Comparison of ENCODE assay signal across 9 cellular contexts in the genomic region with DNA sequence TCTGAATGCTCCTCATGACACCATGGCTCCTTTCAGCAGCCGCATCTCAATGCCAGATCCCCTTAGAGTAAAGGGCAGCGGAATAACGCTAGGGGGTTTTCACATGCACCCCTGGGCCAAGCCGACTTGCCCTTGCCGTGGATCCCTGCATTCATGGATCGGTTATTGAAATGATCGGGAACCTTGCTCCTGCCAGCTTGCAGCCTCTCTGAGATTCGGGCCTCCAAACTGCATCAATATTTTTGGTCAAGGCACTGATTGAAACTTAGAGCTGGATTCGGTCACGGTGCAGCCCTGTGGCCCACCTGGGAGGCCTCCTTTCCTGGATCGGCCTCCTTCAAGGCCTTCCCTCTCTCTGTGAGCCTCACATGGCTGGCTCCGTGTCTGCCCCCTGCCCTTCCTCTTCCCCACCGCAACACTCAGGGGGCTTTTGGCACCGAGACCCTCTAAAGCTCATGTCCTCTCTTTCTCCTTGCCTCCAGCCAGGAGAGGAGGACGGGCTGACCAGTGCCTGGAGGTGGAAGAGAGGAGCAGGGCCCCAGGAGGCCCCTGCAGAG. TPM values are rescaled to one million over a fixed set of nuclear protein-coding genes. Genes with fewer than 3 reads are reported as not detected.
DNase-seq lines count a peak whose midpoint lies in the region; ATAC-seq and TF ChIP-seq lines count a peak whose summit lies in the region.
"Had no signal": no experiment of that assay in that cellular context is flagged by ENCODE, and none has a peak within 500 bp of the region (broad histone marks: within the 10 kb centered on the region; RNA-seq: fewer than 3 reads in every experiment).

No MANE protein-coding gene starts in this region.

- H3K4me3 ChIP-seq in mesodermal cell (ENCODE audit: extremely low read depth, insufficient read depth, low read length, poor library complexity, severe bottlenecking) = no peak overlapping the region
- H3K4me3 ChIP-seq in tibial nerve = peak overlapping the region; percentile 3 to 49 (median 28)

- peak overlapping the region; percentile 98 for H3K4me3 Mint-ChIP-seq in activated naive CD4-positive, alpha-beta T cell treated with anti-CD3 and anti-CD28 coated beads for 36 hours
- no peak overlapping the region for H3K4me3 Mint-ChIP-seq in glutamatergic neuron (ENCODE audit: unreplicated experiment)

- intact Hi-C loops in activated naive CD4-positive, alpha-beta T cell treated with anti-CD3 and anti-CD28 coated beads for 36 hours (cut with micrococcal nuclease) = loop anchor here (1.0 to 10.0 kb wide), 7 partner anchors 8 to 1132 kb away; partner anchors contain the start of genes C12orf57, CD27, CD4 and GAPDH

- WGBS in mesodermal cell (ENCODE audit: insufficient coverage in 2 of 2), 2 experiments = 93 to 97% methylated on average over 11 to 13 of the region's 15 CpGs
- 73 to 75% methylated on average over 15 of the region's 15 CpGs for WGBS in tibial nerve, 2 donors

- H3K9me3 ChIP-seq in mesodermal cell (ENCODE audit: control insufficient read depth, low read length) (no peaks in the 10 kb centered on the region), tibial nerve (no peaks in the 10 kb centered on the region)

- no peaks in the 10 kb centered on the region for H3K9me3 Mint-ChIP-seq in activated naive CD4-positive, alpha-beta T cell treated with anti-CD3 and anti-CD28 coated beads for 36 hours
- H3K9me3 Mint-ChIP-seq in activated naive CD4-positive, alpha-beta T cell treated with anti-CD3 and anti-CD28 coated beads, Interleukin-2, amount 50 U/mL, for 72 hours = no peaks in the 10 kb centered on the region
- peaks cover 2% of the 10 kb centered on the region for H3K9me3 Mint-ChIP-seq in glutamatergic neuron (ENCODE audit: unreplicated experiment)

- H3K36me3 ChIP-seq in mesodermal cell (ENCODE audit: control insufficient read depth, insufficient read depth, low read length) (no peaks in the 10 kb centered on the region), tibial nerve (no peaks in the 10 kb centered on the region)

- H3K27ac ChIP-seq in mesodermal cell (ENCODE audit: low read depth, low read length, severe bottlenecking) (peak overlapping the region; percentile 53), tibial nerve (peak overlapping the region in 3 of 4 donors; percentile 53 to 80 (median 74))

- TF ChIP-seq EP300 in tibial nerve (IDR thresholded peaks at IDR 0.05) = no peak

- ATAC-seq in activated naive CD4-positive, alpha-beta T cell treated with anti-CD3 and anti-CD28 coated beads, Interleukin-2, amount 50 U/mL, for 72 hours = no peak

- H3K27me3 ChIP-seq in tibial nerve = no peaks in the 10 kb centered on the region

- DNase-seq in activated naive CD4-positive, alpha-beta T cell treated with anti-CD3 and anti-CD28 coated beads for 36 hours = peak; percentile 39
- no peak for DNase-seq in activated naive CD4-positive, alpha-beta T cell (lab: John Stamatoyannopoulos, UW)
- no peak for DNase-seq in activated naive CD4-positive, alpha-beta T cell treated with anti-CD3 and anti-CD28 coated beads, Interleukin-2, amount 50 U/mL, for 72 hours (ENCODE audit: low spot score in 2 of 2)
- DNase-seq in tibial nerve (ENCODE audit: low spot score in 2 of 2) (no peak), amygdala (lab: John Stamatoyannopoulos, UW) (no peak), glutamatergic neuron (no peak)
- no peak for DNase-seq in stimulated activated CD4-positive, alpha-beta T cell treated with anti-CD3 and anti-CD28 coated beads, Interleukin-4, amount 100 ng/mL, for 24 hours
- DNase-seq: NCI-H187 had no signal

- no peaks in the 10 kb centered on the region for H3K27me3 Mint-ChIP-seq in activated naive CD4-positive, alpha-beta T cell treated with anti-CD3 and anti-CD28 coated beads for 36 hours (ENCODE audit: low read depth)
- peaks cover 9% of the 10 kb centered on the region for H3K27me3 Mint-ChIP-seq in glutamatergic neuron (ENCODE audit: unreplicated experiment)

- peak overlapping the region; percentile 93 for H3K27ac Mint-ChIP-seq in activated naive CD4-positive, alpha-beta T cell treated with anti-CD3 and anti-CD28 coated beads for 36 hours
- H3K27ac Mint-ChIP-seq in activated naive CD4-positive, alpha-beta T cell treated with anti-CD3 and anti-CD28 coated beads, Interleukin-2, amount 50 U/mL, for 72 hours = peak overlapping the region; percentile 97 to 99
- no peak overlapping the region for H3K27ac Mint-ChIP-seq in glutamatergic neuron (ENCODE audit: unreplicated experiment)

- H3K4me1 ChIP-seq in mesodermal cell (ENCODE audit: control insufficient read depth, insufficient read depth, low read length, poor library complexity, severe bottlenecking) (peaks cover 36% of the 10 kb centered on the region), tibial nerve (peaks cover 0 to 46% (median 16%) of the 10 kb centered on the region in 4 donors)

- no peak for TF ChIP-seq CTCF in tibial nerve (IDR thresholded peaks at IDR 0.05)
- no peak for TF ChIP-seq CTCF in glutamatergic neuron (IDR thresholded peaks at IDR 0.05; ENCODE audit: partially characterized antibody, unreplicated experiment)

- H3K4me1 Mint-ChIP-seq in activated naive CD4-positive, alpha-beta T cell treated with anti-CD3 and anti-CD28 coated beads for 36 hours (ENCODE audit: low read depth) = peaks cover 69% of the 10 kb centered on the region
- H3K4me1 Mint-ChIP-seq in glutamatergic neuron (ENCODE audit: low read depth, unreplicated experiment) = no peaks in the 10 kb centered on the region

- CTCF ChIA-PET in activated naive CD4-positive, alpha-beta T cell treated with anti-CD3 and anti-CD28 coated beads for 36 hours (lab: Charles Lee) = interaction anchor here (0.6 to 11.8 kb wide), 4 partner anchors 8 to 155 kb away, joined by 3 to 397 read pairs (median 4); no protein-coding TSS in a partner anchor

- H3K36me3 Mint-ChIP-seq in activated naive CD4-positive, alpha-beta T cell treated with anti-CD3 and anti-CD28 coated beads for 36 hours (ENCODE audit: low read depth) = peaks cover 66% of the 10 kb centered on the region
- H3K36me3 Mint-ChIP-seq in activated naive CD4-positive, alpha-beta T cell treated with anti-CD3 and anti-CD28 coated beads, Interleukin-2, amount 50 U/mL, for 72 hours = peaks cover 69% of the 10 kb centered on the region in 2 donors
- H3K36me3 Mint-ChIP-seq in glutamatergic neuron (ENCODE audit: unreplicated experiment) = no peaks in the 10 kb centered on the region

- TF ChIP-seq POLR2A in tibial nerve (IDR thresholded peaks at IDR 0.05) = no peak

RNA-seq across cellular contexts. Expression of gene PTPN6, which starts 1.8 kb away (rescaled TPM):
- total RNA-seq in activated naive CD4-positive, alpha-beta T cell treated with anti-CD3 and anti-CD28 coated beads for 36 hours = 100 to 1,000 TPM; 334 to 348 TPM
- 100 to 1,000 TPM; 320 to 609 TPM for total RNA-seq in activated naive CD4-positive, alpha-beta T cell treated with anti-CD3 and anti-CD28 coated beads, Interleukin-2, amount 50 U/mL, for 72 hours
- 10.3 TPM for polyA plus RNA-seq in mesodermal cell (2013, experiment 1 of 2)
- polyA plus RNA-seq in mesodermal cell (2013, experiment 2 of 2) = 6.5 TPM
- total RNA-seq in tibial nerve (10 to 100 TPM; 11.9 to 31.5 (median 20.8) TPM), glutamatergic neuron (ENCODE audit: unreplicated experiment) (3.8 TPM)

RNA-seq across cellular contexts. Expression of gene C12orf57, which starts 9.1 kb away (rescaled TPM):
- 100 to 1,000 TPM; 242 to 245 TPM for total RNA-seq in activated naive CD4-positive, alpha-beta T cell treated with anti-CD3 and anti-CD28 coated beads for 36 hours
- 100 to 1,000 TPM; 229 to 609 TPM for total RNA-seq in activated naive CD4-positive, alpha-beta T cell treated with anti-CD3 and anti-CD28 coated beads, Interleukin-2, amount 50 U/mL, for 72 hours
- polyA plus RNA-seq in mesodermal cell (2013, experiment 1 of 2) = 256 TPM
- 197 TPM for polyA plus RNA-seq in mesodermal cell (2013, experiment 2 of 2)
- total RNA-seq in tibial nerve = 100 to 1,000 TPM; 569 to 764 (median 665) TPM
- total RNA-seq in glutamatergic neuron (ENCODE audit: unreplicated experiment) = 184 TPM

RNA-seq across cellular contexts. Expression of gene RNU7-1, which starts 9.3 kb away (rescaled TPM):
- total RNA-seq in activated naive CD4-positive, alpha-beta T cell treated with anti-CD3 and anti-CD28 coated beads for 36 hours = not detected
- not detected for total RNA-seq in activated naive CD4-positive, alpha-beta T cell treated with anti-CD3 and anti-CD28 coated beads, Interleukin-2, amount 50 U/mL, for 72 hours
- not detected for polyA plus RNA-seq in mesodermal cell (2013, experiment 1 of 2)
- not detected for polyA plus RNA-seq in mesodermal cell (2013, experiment 2 of 2)
- not detected for total RNA-seq in tibial nerve
- not detected for total RNA-seq in glutamatergic neuron (ENCODE audit: unreplicated experiment)

RNA-seq across cellular contexts. Expression of gene PHB2, which starts 17.5 kb away (rescaled TPM):
- 100 to 1,000 TPM; 389 to 392 TPM for total RNA-seq in activated naive CD4-positive, alpha-beta T cell treated with anti-CD3 and anti-CD28 coated beads for 36 hours
- 100 to 1,000 TPM; 387 to 423 TPM for total RNA-seq in activated naive CD4-positive, alpha-beta T cell treated with anti-CD3 and anti-CD28 coated beads, Interleukin-2, amount 50 U/mL, for 72 hours
- polyA plus RNA-seq in mesodermal cell (2013, experiment 1 of 2) = 267 TPM
- 253 TPM for polyA plus RNA-seq in mesodermal cell (2013, experiment 2 of 2)
- total RNA-seq in tibial nerve (100 to 1,000 TPM; 138 to 178 (median 149) TPM), glutamatergic neuron (ENCODE audit: unreplicated experiment) (200 TPM)

RNA-seq across cellular contexts. Expression of gene EMG1, which starts 17.8 kb away (rescaled TPM):
- total RNA-seq in activated naive CD4-positive, alpha-beta T cell treated with anti-CD3 and anti-CD28 coated beads for 36 hours = 10 to 100 TPM; 89.1 to 91.9 TPM
- total RNA-seq in activated naive CD4-positive, alpha-beta T cell treated with anti-CD3 and anti-CD28 coated beads, Interleukin-2, amount 50 U/mL, for 72 hours = 10 to 100 TPM; 69.0 to 76.3 TPM
- polyA plus RNA-seq in mesodermal cell (2013, experiment 1 of 2) = 31.8 TPM
- polyA plus RNA-seq in mesodermal cell (2013, experiment 2 of 2) = 32.2 TPM
- total RNA-seq in tibial nerve = 10 to 100 TPM; 27.7 to 37.7 (median 35.9) TPM
- 24.2 TPM for total RNA-seq in glutamatergic neuron (ENCODE audit: unreplicated experiment)

Comparison
In these comparisons a context has a peak if more than half of its experiments do, and no peak if none do; other contexts are left out.
1. RNA of gene PTPN6, which starts 1.8 kb away (total RNA-seq): 320 to 609 TPM in activated naive CD4-positive, alpha-beta T cell treated with anti-CD3 and anti-CD28 coated beads, Interleukin-2, amount 50 U/mL, for 72 hours and 334 to 348 TPM in activated naive CD4-positive, alpha-beta T cell treated with anti-CD3 and anti-CD28 coated beads for 36 hours; 11.9 to 31.5 TPM in tibial nerve and 3.8 TPM in glutamatergic neuron (single experiment); every median in the first group is over 4 times any median in the second.